Comparison of ENCODE assay signal across 28 cellular contexts in the genomic region with DNA sequence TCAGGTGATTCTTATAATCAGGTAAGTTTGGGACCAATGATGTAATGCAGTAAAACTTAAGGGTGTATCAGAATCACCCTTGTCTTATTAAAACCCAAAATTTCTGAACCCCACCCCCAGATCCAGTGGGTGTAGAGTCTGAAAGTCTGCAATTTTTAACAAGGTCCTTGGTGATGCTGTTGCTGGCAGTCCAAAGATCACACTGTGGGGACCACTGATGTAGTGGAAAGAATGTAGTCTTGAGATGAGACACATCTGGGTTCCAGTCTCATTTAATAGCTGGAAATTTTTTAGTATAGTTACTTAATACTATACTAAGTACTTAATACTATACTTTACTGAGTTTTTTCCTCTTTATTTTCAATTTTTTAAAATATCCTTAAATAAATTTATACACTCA.
"Had no signal": no experiment of that assay in that cellular context is flagged by ENCODE, and none has a peak within 500 bp of the region (broad histone marks: within the 10 kb centered on the region; RNA-seq: fewer than 3 reads in every experiment).

No MANE protein-coding gene starts in this region.

- H3K27ac Mint-ChIP-seq: naive thymus-derived CD4-positive, alpha-beta T cell; natural killer cell; nephron; neural progenitor cell; progenitor cell of endocrine pancreas; stimulated activated effector memory CD8-positive, alpha-beta T cell treated with anti-CD3 and anti-CD28 coated beads, Interleukin-12 subunit alpha, Interleukin-12 subunit beta, amount 100 ng/mL, for 72 hours; stimulated activated naive CD8-positive, alpha-beta T cell treated with anti-CD3 and anti-CD28 coated beads, Interleukin-15, Interleukin-2, amounts not matched to agents 100 ng/mL and 50 ng/mL, for 24 hours; type B pancreatic cell had no signal

- H3K4me1 Mint-ChIP-seq: natural killer cell; nephron; neural progenitor cell; stimulated activated effector memory CD8-positive, alpha-beta T cell treated with anti-CD3 and anti-CD28 coated beads, Interleukin-12 subunit alpha, Interleukin-12 subunit beta, amount 100 ng/mL, for 72 hours had no signal

- H3K9ac ChIP-seq: neural progenitor cell, parathyroid adenoma had no signal

- H3K36me3 Mint-ChIP-seq: natural killer cell; neural progenitor cell; stimulated activated effector memory CD8-positive, alpha-beta T cell treated with anti-CD3 and anti-CD28 coated beads, Interleukin-12 subunit alpha, Interleukin-12 subunit beta, amount 100 ng/mL, for 72 hours; type B pancreatic cell had no signal

- ATAC-seq: naive thymus-derived CD4-positive, alpha-beta T cell; natural killer cell; psoas muscle; right cardiac atrium; sciatic nerve; upper lobe of right lung had no signal

- H3K4me3 ChIP-seq: neural progenitor cell, ovary, psoas muscle, suprapubic skin, testis, tibial artery, transverse colon, upper lobe of right lung, uterus had no signal

- H3K27me3 Mint-ChIP-seq: naive thymus-derived CD4-positive, alpha-beta T cell; progenitor cell of endocrine pancreas; stimulated activated naive CD8-positive, alpha-beta T cell treated with anti-CD3 and anti-CD28 coated beads, Interleukin-15, Interleukin-2, amounts not matched to agents 100 ng/mL and 50 ng/mL, for 24 hours had no signal

- H3K27ac ChIP-seq: neural progenitor cell, ovary, parathyroid adenoma, psoas muscle, suprapubic skin, testis, tibial artery, transverse colon, upper lobe of right lung, uterus had no signal

- H3K4me2 ChIP-seq: neural progenitor cell had no signal

- H3K9me3 ChIP-seq: ovary, psoas muscle, suprapubic skin, testis, tibial artery, transverse colon, upper lobe of right lung, uterus had no signal

- H3K4me1 ChIP-seq: neural progenitor cell, parathyroid adenoma, suprapubic skin, testis, transverse colon, upper lobe of right lung, uterus had no signal

- H3K4me3 Mint-ChIP-seq: naive thymus-derived CD4-positive, alpha-beta T cell; natural killer cell; nephron; neural progenitor cell; stimulated activated effector memory CD8-positive, alpha-beta T cell treated with anti-CD3 and anti-CD28 coated beads, Interleukin-12 subunit alpha, Interleukin-12 subunit beta, amount 100 ng/mL, for 72 hours; stimulated activated naive CD8-positive, alpha-beta T cell treated with anti-CD3 and anti-CD28 coated beads, Interleukin-15, Interleukin-2, amounts not matched to agents 100 ng/mL and 50 ng/mL, for 24 hours; type B pancreatic cell had no signal

- H2AFZ ChIP-seq: neural progenitor cell, parathyroid adenoma had no signal

- H3K27me3 ChIP-seq: neural progenitor cell, ovary, suprapubic skin, testis, tibial artery, transverse colon, upper lobe of right lung, uterus had no signal

- H3K36me3 ChIP-seq: neural progenitor cell, ovary, suprapubic skin, tibial artery, transverse colon, upper lobe of right lung, uterus had no signal

- H3K9me3 Mint-ChIP-seq: nephron; neural progenitor cell; stimulated activated effector memory CD8-positive, alpha-beta T cell treated with anti-CD3 and anti-CD28 coated beads, Interleukin-12 subunit alpha, Interleukin-12 subunit beta, amount 100 ng/mL, for 72 hours; stimulated activated naive CD8-positive, alpha-beta T cell treated with anti-CD3 and anti-CD28 coated beads, Interleukin-15, Interleukin-2, amounts not matched to agents 100 ng/mL and 50 ng/mL, for 24 hours; type B pancreatic cell had no signal

- DNase-seq: naive thymus-derived CD4-positive, alpha-beta T cell; natural killer cell; occipital lobe; ovary; posterior cingulate gyrus; psoas muscle; right cardiac atrium; small intestine; stimulated activated CD4-positive, alpha-beta T cell treated with anti-CD3 and anti-CD28 coated beads, Interleukin-15, amount 100 ng/mL, for 24 hours; stimulated activated CD4-positive, alpha-beta T cell treated with anti-CD3 and anti-CD28 coated beads, Interleukin-2, amount 100 ng/mL, for 24 hours; stimulated activated CD4-positive, alpha-beta T cell treated with anti-CD3 and anti-CD28 coated beads, Interleukin-2, amount 100 ng/mL, for 48 hours; stimulated activated CD4-positive, alpha-beta T cell treated with anti-CD3 and anti-CD28 coated beads, Interleukin-4, amount 100 ng/mL, for 24 hours; stimulated activated naive CD4-positive, alpha-beta T cell; substantia nigra; testis; tibial artery; transverse colon; upper lobe of right lung; uterus had no signal

- FAIRE-seq: small intestine had no signal
